In the genomic region with DNA sequence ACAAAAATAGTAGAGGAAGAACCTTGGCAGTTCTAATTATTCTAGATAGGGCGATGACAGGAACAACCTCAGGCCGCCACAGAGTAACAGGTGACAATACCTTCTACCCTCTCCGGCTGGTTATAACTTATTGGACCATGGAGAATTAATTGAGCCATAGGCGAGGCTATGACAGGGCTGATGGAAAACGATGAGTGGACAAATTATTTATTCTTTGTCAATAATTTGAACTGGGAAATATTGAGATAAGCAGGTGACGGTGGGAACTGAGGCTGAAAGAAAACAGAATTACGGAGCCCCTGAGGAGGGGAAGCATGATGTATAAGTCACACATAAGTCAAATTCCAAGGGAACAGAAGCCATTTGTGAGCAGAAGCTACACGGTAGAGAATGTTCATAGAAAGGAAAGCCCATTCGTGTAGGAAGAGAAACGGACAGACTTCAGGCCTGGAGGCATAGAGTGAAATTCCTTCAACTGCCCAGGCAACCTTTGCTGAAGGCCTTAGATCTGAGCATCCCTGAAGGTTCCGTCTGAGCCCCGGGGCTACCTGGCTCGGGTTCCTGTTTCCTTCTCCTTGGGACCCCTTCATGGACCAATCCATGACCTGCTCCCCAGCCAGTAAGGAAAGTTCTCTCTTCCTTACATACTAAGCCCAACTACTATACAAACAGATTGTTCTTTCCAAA, we compare ENCODE assay signal across 27 cellular contexts.
A peak's percentile ranks its signal among the peaks of the same experiment; 100 is the strongest.
DNase-seq lines count a peak whose midpoint lies in the region; ATAC-seq, FAIRE-seq and TF ChIP-seq lines count a peak whose summit lies in the region.
"Had no signal": no experiment of that assay in that cellular context is flagged by ENCODE, and none has a peak within 500 bp of the region (broad histone marks: within the 10 kb centered on the region; RNA-seq: fewer than 3 reads in every experiment).

No MANE protein-coding gene starts in this region.

- H2BK120ac ChIP-seq in IMR-90 (ENCODE audit: low read depth, low read length) (no peak overlapping the region), mesendoderm (ENCODE audit: low read depth, low read length) (no peak overlapping the region)

- no peak overlapping the region for H4K5ac ChIP-seq in IMR-90 (ENCODE audit: low read depth, low read length)
- H4K5ac ChIP-seq in mesendoderm (ENCODE audit: low read length) = no peak overlapping the region

- BruUV-seq in HepG2 (replicated peaks; lab: Mats Ljungman, UMichigan) = no TSS peak
- BruUV-seq in IMR-90 (replicated peaks; lab: Mats Ljungman, UMichigan) = no TSS peak
- BruUV-seq in K562 (replicated peaks; lab: Mats Ljungman, UMichigan) = no TSS peak

- dilution Hi-C loops in IMR-90 (cut with HindIII; ENCODE audit: low sequenced_read_pairs, unreplicated experiment) = no loop called here

- no peak for FAIRE-seq in HepG2 (lab: Jason Lieb, UNC)
- no peak for FAIRE-seq in K562 (lab: Jason Lieb, UNC)
- FAIRE-seq: G401.6, GM12891, GM19239 had no signal

- no peaks in the 10 kb centered on the region for H3K9me3 ChIP-seq in HepG2 (ENCODE audit: low read length)
- H3K9me3 ChIP-seq in right lobe of liver = no peaks in the 10 kb centered on the region
- no peaks in the 10 kb centered on the region for H3K9me3 ChIP-seq in IMR-90 (ENCODE audit: control insufficient read depth, insufficient read depth, low read length)
- no peaks in the 10 kb centered on the region for H3K9me3 ChIP-seq in K562 (replicated peaks; ENCODE audit: control insufficient read depth, insufficient read depth, low read depth, low read length)
- H3K9me3 ChIP-seq: BE2C, BLaER1 had no signal

- H3K4me2 ChIP-seq in HepG2 (ENCODE audit: low read depth, low read length) (no peak overlapping the region), IMR-90 (ENCODE audit: low read depth, low read length) (no peak overlapping the region), K562 (ENCODE audit: insufficient read depth, low read length) (no peak overlapping the region), mesendoderm (ENCODE audit: low read length) (no peak overlapping the region)
- H3K4me2 ChIP-seq: BLaER1 had no signal

- H3K4ac ChIP-seq in IMR-90 (ENCODE audit: low read depth, low read length) (no peak overlapping the region), mesendoderm (ENCODE audit: low read depth, low read length) (no peak overlapping the region)

- H3K56ac ChIP-seq in IMR-90 (ENCODE audit: extremely low read depth, insufficient read depth, low read length) = no peak overlapping the region
- H3K56ac ChIP-seq in mesendoderm (ENCODE audit: low read length) = no peak overlapping the region

- H2AFZ ChIP-seq in HepG2 (ENCODE audit: low read length) (no peak overlapping the region), IMR-90 (replicated peaks; ENCODE audit: low read length, poor library complexity) (no peak overlapping the region), K562 (ENCODE audit: low read depth, low read length) (no peak overlapping the region)

- H4K8ac ChIP-seq in IMR-90 (ENCODE audit: low read depth in 2 of 2, low read length in 2 of 2) (no peak overlapping the region), mesendoderm (ENCODE audit: low read depth, low read length) (peak overlapping the region; percentile 98)

- CTCF ChIA-PET in HepG2 (lab: Yijun Ruan, JAX; ENCODE audit: low intra/inter-chr PET ratio, low total read pairs) (no interaction called here), IMR-90 (lab: Yijun Ruan, JAX) (interaction anchor here (0.7 kb wide), 1 partner anchor 150 kb away, joined by 3 read pairs; no protein-coding TSS in a partner anchor), K562 (lab: Yijun Ruan, JAX; ENCODE audit: low intra/inter-chr PET ratio) (no interaction called here)

- TF ChIP-seq RAD21 in HepG2 (CRISPR knock-in tag; IDR thresholded peaks at IDR 0.05) = no peak
- TF ChIP-seq RAD21 in IMR-90 (IDR thresholded peaks at IDR 0.05; ENCODE audit: low read length) = no peak
- no peak for TF ChIP-seq RAD21 in K562 (CRISPR knock-in tag; conservative IDR thresholded peaks at IDR 0.05 in 1 of 2, IDR thresholded peaks at IDR 0.05 in 1 of 2)

- POLR2A ChIA-PET in HepG2 (lab: Yijun Ruan, JAX) = no interaction called here
- POLR2A ChIA-PET in IMR-90 (lab: Charles Lee; ENCODE audit: unreplicated experiment) = no interaction called here
- POLR2A ChIA-PET in K562 (lab: Yijun Ruan, JAX) = no interaction called here

- H3K4me3 ChIP-seq in HepG2 (replicated peaks in 1 of 3; ENCODE audit: insufficient read depth in 1 of 3, low read depth in 2 of 3, low read length in 3 of 3) (no peak overlapping the region), right lobe of liver (no peak overlapping the region), IMR-90 (ENCODE audit: insufficient read depth, low read depth, low read length) (no peak overlapping the region), K562 (no peak overlapping the region), mesendoderm (ENCODE audit: low read length) (no peak overlapping the region)
- H3K4me3 ChIP-seq: BLaER1 had no signal

- no peak overlapping the region for H3K27ac ChIP-seq in HepG2 (ENCODE audit: extremely low read length, insufficient read depth, low read length)
- H3K27ac ChIP-seq in right lobe of liver = no peak overlapping the region
- no peak overlapping the region for H3K27ac ChIP-seq in IMR-90 (ENCODE audit: insufficient read depth, low read length)
- no peak overlapping the region for H3K27ac ChIP-seq in K562 (ENCODE audit: extremely low read depth, low read depth, low read length)
- H3K27ac ChIP-seq in mesendoderm (ENCODE audit: low read depth, low read length) = no peak overlapping the region
- H3K27ac ChIP-seq: 22Rv1, BLaER1 had no signal

- H3K27me3 ChIP-seq in HepG2 (ENCODE audit: control insufficient read depth in 1 of 2, insufficient read depth in 2 of 2, low read length in 2 of 2) = no peaks in the 10 kb centered on the region; a peak in 1 of 5 replicates
- H3K27me3 ChIP-seq in right lobe of liver = no peaks in the 10 kb centered on the region
- no peaks in the 10 kb centered on the region for H3K27me3 ChIP-seq in IMR-90 (ENCODE audit: control insufficient read depth, insufficient read depth, low read length)
- H3K27me3 ChIP-seq in K562 (ENCODE audit: control insufficient read depth in 2 of 2, insufficient read depth in 2 of 2, low read length in 2 of 2) = no peaks in the 10 kb centered on the region; a peak in 1 of 5 replicates
- no peaks in the 10 kb centered on the region for H3K27me3 ChIP-seq in mesendoderm (ENCODE audit: insufficient read depth, low read length, poor library complexity)
- H3K27me3 ChIP-seq: BE2C, BLaER1 had no signal

- no peak overlapping the region for H3K18ac ChIP-seq in IMR-90 (ENCODE audit: low read depth, low read length)
- no peak overlapping the region for H3K18ac ChIP-seq in mesendoderm (ENCODE audit: low read length)

- TF ChIP-seq EP300 in HepG2 (IDR thresholded peaks at IDR 0.05; ENCODE audit: low read depth in 2 of 2, low read length in 2 of 2) (no peak), HepG2 (CRISPR knock-in tag; IDR thresholded peaks at IDR 0.05; ENCODE audit: borderline replicate concordance) (no peak), K562 (IDR thresholded peaks at IDR 0.05; ENCODE audit: low read length) (no peak)

- H2BK15ac ChIP-seq in IMR-90 (ENCODE audit: low read depth, low read length) = no peak overlapping the region
- no peak overlapping the region for H2BK15ac ChIP-seq in mesendoderm (replicated peaks; ENCODE audit: low read depth)

- H3K4me1 ChIP-seq in HepG2 (ENCODE audit: insufficient read depth, low read length) (no peaks in the 10 kb centered on the region), right lobe of liver (no peaks in the 10 kb centered on the region), IMR-90 (ENCODE audit: control insufficient read depth, insufficient read depth, low read length) (no peaks in the 10 kb centered on the region), K562 (replicated peaks in 1 of 2; ENCODE audit: control insufficient read depth in 2 of 2, insufficient read depth in 2 of 2, low read length in 2 of 2) (no peaks in the 10 kb centered on the region), mesendoderm (ENCODE audit: control insufficient read depth, low read depth, low read length) (no peaks in the 10 kb centered on the region)
- H3K4me1 ChIP-seq: BE2C, BLaER1 had no signal

- intact Hi-C loops in HepG2 (cut with micrococcal nuclease; ENCODE audit: unreplicated experiment) (no loop called here), right lobe of liver (cut with DNase I) (no loop called here), IMR-90 (cut with micrococcal nuclease) (no loop called here), K562 (cut with micrococcal nuclease) (no loop called here)

- no peak for DNase-seq in HepG2 (ENCODE audit: low spot score)
- DNase-seq in right lobe of liver = no peak
- DNase-seq in IMR-90 = no peak
- DNase-seq in K562 (ENCODE audit: extremely low read depth in 1 of 4, low spot score in 3 of 4) = no peak
- no peak for DNase-seq in mesendoderm
- no peak for DNase-seq in SW480 (ENCODE audit: low spot score)
- DNase-seq in NCI-H1092 (lab: John Stamatoyannopoulos, UW) = no peak
- DNase-seq: ACHN; BE2C; C1 segment of cervical spinal cord; CD4-positive, alpha-beta memory T cell; CD4-positive, CD25-positive, alpha-beta regulatory T cell; CD8-positive, alpha-beta memory T cell; COR-L47; DMS 273 treated with DMSO at 0.1 percent for 48 hours; DMS153; DMS53; DMS79; DND-41; EL; GF-D8 had no signal

- H2AK9ac ChIP-seq in IMR-90 (replicated peaks; ENCODE audit: low read depth, low read length, poor library complexity) = no peak overlapping the region

- H3K23ac ChIP-seq in IMR-90 (ENCODE audit: low read depth, low read length) = no peak overlapping the region
- no peak overlapping the region for H3K23ac ChIP-seq in mesendoderm (ENCODE audit: low read length)

- H2BK5ac ChIP-seq in IMR-90 (ENCODE audit: low read depth, low read length, poor library complexity, severe bottlenecking) (no peak overlapping the region), mesendoderm (ENCODE audit: low read length) (no peak overlapping the region)

- H3K14ac ChIP-seq in IMR-90 (replicated peaks; ENCODE audit: low read depth, low read length) = no peak overlapping the region

- H3K36me3 ChIP-seq in HepG2 (replicated peaks in 1 of 2; ENCODE audit: control insufficient read depth in 1 of 2, insufficient read depth in 2 of 2, low read length in 2 of 2) (no peaks in the 10 kb centered on the region), right lobe of liver (no peaks in the 10 kb centered on the region), IMR-90 (ENCODE audit: control insufficient read depth, insufficient read depth, low read length) (no peaks in the 10 kb centered on the region), K562 (ENCODE audit: control insufficient read depth, insufficient read depth, low read length) (no peaks in the 10 kb centered on the region), mesendoderm (ENCODE audit: control insufficient read depth, insufficient read depth, low read length) (no peaks in the 10 kb centered on the region)
- H3K36me3 ChIP-seq: BE2C, BLaER1 had no signal

- H4K20me1 ChIP-seq in HepG2 (ENCODE audit: insufficient read depth, low read length) = no peaks in the 10 kb centered on the region
- H4K20me1 ChIP-seq in IMR-90 (ENCODE audit: insufficient read depth, low read length) = no peaks in the 10 kb centered on the region
- no peaks in the 10 kb centered on the region for H4K20me1 ChIP-seq in K562 (replicated peaks; ENCODE audit: control insufficient read depth, insufficient read depth, low read length)
- H4K20me1 ChIP-seq: BLaER1 had no signal

- H3K9ac ChIP-seq in HepG2 (ENCODE audit: insufficient read depth, low read depth, low read length) (no peak overlapping the region), IMR-90 (ENCODE audit: low read depth, low read length) (no peak overlapping the region), K562 (ENCODE audit: insufficient read depth in 1 of 2, low read depth in 2 of 2, low read length in 2 of 2) (no peak overlapping the region), mesendoderm (ENCODE audit: low read length) (no peak overlapping the region)
- H3K9ac ChIP-seq: BLaER1 had no signal

- no peak overlapping the region for H4K91ac ChIP-seq in IMR-90 (ENCODE audit: insufficient read depth, low read depth, low read length)

- no peak for ATAC-seq in HepG2
- no peak for ATAC-seq in right lobe of liver
- ATAC-seq in IMR-90 (ENCODE audit: low read depth) = no peak
- no peak for ATAC-seq in K562
- no peak for ATAC-seq in GM21526 (IDR thresholded peaks at IDR 0.05; ENCODE audit: low FRiP score, unreplicated experiment)

- in situ Hi-C loops in HepG2 (cut with HindIII; ENCODE audit: extremely low pct_ligation_motif_present, low pct_unique_long_range_greater_than_20kb) (no loop called here), IMR-90 (cut with MboI; ENCODE audit: low sequenced_read_pairs) (no loop called here), K562 (cut with MboI) (no loop called here)

- TF ChIP-seq CTCF in HepG2 (CRISPR knock-in tag; IDR thresholded peaks at IDR 0.05) = no peak
- no peak for TF ChIP-seq CTCF in right lobe of liver (IDR thresholded peaks at IDR 0.05)
- no peak for TF ChIP-seq CTCF in IMR-90 (conservative IDR thresholded peaks at IDR 0.05; ENCODE audit: low read depth, low read length)
- no peak for TF ChIP-seq CTCF in K562 (IDR thresholded peaks at IDR 0.05 in 2 of 3, conservative IDR thresholded peaks at IDR 0.05 in 1 of 3; ENCODE audit: insufficient read depth in 2 of 3, low read depth in 1 of 3, low read length in 3 of 3)

- TF ChIP-seq POLR2A in HepG2 (IDR thresholded peaks at IDR 0.05; ENCODE audit: insufficient read depth in 1 of 2, low read depth in 2 of 2, low read length in 2 of 2) = no peak
- no peak for TF ChIP-seq POLR2A in right lobe of liver (IDR thresholded peaks at IDR 0.05)
- TF ChIP-seq POLR2A in IMR-90 (IDR thresholded peaks at IDR 0.05; ENCODE audit: low read depth, low read length) = no peak
- TF ChIP-seq POLR2A in K562 (conservative IDR thresholded peaks at IDR 0.05) = no peak

- H3K79me2 ChIP-seq in HepG2 (ENCODE audit: insufficient read depth, low read length) = no peaks in the 10 kb centered on the region
- H3K79me2 ChIP-seq in K562 (ENCODE audit: control insufficient read depth, insufficient read depth, low read length) = no peaks in the 10 kb centered on the region
- H3K79me2 ChIP-seq in mesendoderm (ENCODE audit: control insufficient read depth, insufficient read depth, low read length) = no peaks in the 10 kb centered on the region

- H3K79me1 ChIP-seq in IMR-90 (ENCODE audit: low read depth in 1 of 2, low read length in 2 of 2) (no peaks in the 10 kb centered on the region), mesendoderm (ENCODE audit: low read length) (no peaks in the 10 kb centered on the region)

- H2AK5ac ChIP-seq in IMR-90 (ENCODE audit: low read depth, low read length) (no peak overlapping the region), mesendoderm (ENCODE audit: low read length) (no peak overlapping the region)

- H3K9me1 ChIP-seq in IMR-90 (ENCODE audit: insufficient read depth, low read length) = no peaks in the 10 kb centered on the region
- H3K9me1 ChIP-seq in K562 (ENCODE audit: control insufficient read depth, insufficient read depth, low read length) = no peaks in the 10 kb centered on the region

- 39% methylated on average over 13 of the region's 13 CpGs for WGBS in HepG2 (ENCODE audit: low lambda C conversion rate)
- 73% methylated on average over 11 of the region's 13 CpGs for WGBS in right lobe of liver (ENCODE audit: insufficient coverage, low coverage, low lambda C conversion rate, missing lambda C conversion rate)
- WGBS in IMR-90 (ENCODE audit: extremely low coverage in 2 of 2, insufficient read length in 1 of 2), 2 experiments = 95% methylated on average over 3 of the region's 13 CpGs; no CpG with 5 or more reads in 1 of the 2 experiments
- 11% methylated on average over 13 of the region's 13 CpGs for WGBS in K562 (ENCODE audit: insufficient coverage, low coverage, missing lambda C conversion rate)
- WGBS in mesendoderm (ENCODE audit: extremely low coverage, insufficient coverage, low lambda C conversion rate) = no CpG with 5 or more reads among the region's 13 CpGs

- no peak overlapping the region for H2BK20ac ChIP-seq in IMR-90 (ENCODE audit: low read depth, low read length)
